In genomic region chr15:91228890-91229289, GRCh38 we compare ENCODE assay signal across 18 cellular contexts.
DNase-seq lines count a peak whose midpoint lies in the region; ATAC-seq and TF ChIP-seq lines count a peak whose summit lies in the region.
"Had no signal": no experiment of that assay in that cellular context is flagged by ENCODE, and none has a peak within 500 bp of the region (broad histone marks: within the 10 kb centered on the region; RNA-seq: fewer than 3 reads in every experiment).

No MANE protein-coding gene starts in this region.

- H3K36me3 ChIP-seq in hepatocyte (replicated peaks; ENCODE audit: insufficient read depth, low read depth) = no peaks in the 10 kb centered on the region
- H3K36me3 ChIP-seq in right lobe of liver = no peaks in the 10 kb centered on the region
- H3K36me3 ChIP-seq in HAP-1 (replicated peaks) = no peaks in the 10 kb centered on the region
- H3K36me3 ChIP-seq: BLaER1 treated with 17β-estradiol and CSF1 and Interleukin-3, amounts not matched to agents 10 nM and 100 nM had no signal

- H3K27me3 ChIP-seq in hepatocyte (no peaks in the 10 kb centered on the region), right lobe of liver (no peaks in the 10 kb centered on the region), HAP-1 (ENCODE audit: low read depth) (peaks cover 2% of the 10 kb centered on the region; the same call in 1 of the 2 replicates)
- H3K27me3 ChIP-seq: BLaER1 treated with 17β-estradiol and CSF1 and Interleukin-3, amounts not matched to agents 10 nM and 100 nM had no signal

- no peaks in the 10 kb centered on the region for H3K4me1 ChIP-seq in hepatocyte (ENCODE audit: insufficient read depth)
- H3K4me1 ChIP-seq in right lobe of liver = peaks cover 0 to 6% (median 0%) of the 10 kb centered on the region in 4 donors
- no peaks in the 10 kb centered on the region for H3K4me1 ChIP-seq in HAP-1
- H3K4me1 ChIP-seq: A549; BLaER1 treated with 17β-estradiol and CSF1 and Interleukin-3, amounts not matched to agents 10 nM and 100 nM had no signal

- 81% methylated on average over 9 of the region's 9 CpGs for WGBS in hepatocyte (ENCODE audit: low lambda C conversion rate, missing lambda C conversion rate)
- WGBS in right lobe of liver (ENCODE audit: insufficient coverage, low coverage, low lambda C conversion rate, missing lambda C conversion rate) = 32% methylated on average over 5 of the region's 9 CpGs

- no peak overlapping the region for H2AFZ ChIP-seq in hepatocyte
- H2AFZ ChIP-seq: GM23248 had no signal

- H3K9me3 ChIP-seq in hepatocyte (ENCODE audit: low read depth) (no peaks in the 10 kb centered on the region), right lobe of liver (no peaks in the 10 kb centered on the region), HAP-1 (no peaks in the 10 kb centered on the region)
- H3K9me3 ChIP-seq: A549 had no signal

- H3K79me2 ChIP-seq in hepatocyte = no peaks in the 10 kb centered on the region

- DNase-seq in Right ventricle myocardium inferior (ENCODE audit: missing footprints) (no peak), cardiac septum (ENCODE audit: low spot score) (no peak), NCI-H69 (lab: John Stamatoyannopoulos, UW) (peak; percentile 6), hepatocyte (ENCODE audit: low spot score) (peak; percentile 21), right lobe of liver (peak in 2 of 3 donors; percentile 62 to 65), Ammon's horn (ENCODE audit: low spot score) (no peak), HAP-1 (ENCODE audit: low spot score in 2 of 2) (no peak)
- DNase-seq: AML-193; Calu3; CD8-positive, alpha-beta T cell; DMS79 treated with DMSO at 0.1 percent for 48 hours; GM23248; HCEC 1CT had no signal

- ATAC-seq in Right ventricle myocardium inferior (peak; percentile 36), right lobe of liver (peak; percentile 69 to 90 (median 81))
- ATAC-seq: A549; CD8-positive, alpha-beta T cell; GM12878 had no signal

- no peaks in the 10 kb centered on the region for H3K9me2 ChIP-seq in hepatocyte (replicated peaks; ENCODE audit: insufficient read depth)

- H3K4me2 ChIP-seq in hepatocyte = no peak overlapping the region
- H3K4me2 ChIP-seq: A549; BLaER1 treated with 17β-estradiol and CSF1 and Interleukin-3, amounts not matched to agents 10 nM and 100 nM had no signal

- no peaks in the 10 kb centered on the region for H4K20me1 ChIP-seq in hepatocyte (ENCODE audit: insufficient read depth, poor library complexity, severe bottlenecking)
- H4K20me1 ChIP-seq: BLaER1 treated with 17β-estradiol and CSF1 and Interleukin-3, amounts not matched to agents 10 nM and 100 nM had no signal

- TF ChIP-seq CTCF in hepatocyte (IDR thresholded peaks at IDR 0.05; ENCODE audit: poor library complexity) (no peak), right lobe of liver (IDR thresholded peaks at IDR 0.05) (no peak)

- no peak for TF ChIP-seq POLR2A in right lobe of liver (IDR thresholded peaks at IDR 0.05)

- H3K27ac ChIP-seq in hepatocyte (peak overlapping the region; percentile 23), right lobe of liver (no peak overlapping the region)
- H3K27ac ChIP-seq: 22Rv1; A549; BLaER1 treated with 17β-estradiol and CSF1 and Interleukin-3, amounts not matched to agents 10 nM and 100 nM; GM23248; HL-60 had no signal

- H3K4me3 ChIP-seq in hepatocyte (no peak overlapping the region), right lobe of liver (no peak overlapping the region), HAP-1 (no peak overlapping the region)
- H3K4me3 ChIP-seq: A549; BLaER1 treated with 17β-estradiol and CSF1 and Interleukin-3, amounts not matched to agents 10 nM and 100 nM; GM12878; GM23248 had no signal

- intact Hi-C loops in Right ventricle myocardium inferior (cut with DNase I) = loop anchor here (5.0 kb wide), 1 partner anchor 127 kb away; the partner anchor contains the start of gene SV2B
- intact Hi-C loops in cardiac septum (cut with DNase I) = no loop called here
- intact Hi-C loops in right lobe of liver (cut with DNase I) = loop anchor here in 1 of 2 donors (5.0 kb wide), 1 partner anchor 172 kb away; no protein-coding TSS in a partner anchor

- in situ Hi-C loops in HAP-1 (cut with MboI; ENCODE audit: low sequenced_read_pairs) = loop anchor here (25.0 kb wide), 1 partner anchor 592 kb away; no protein-coding TSS in a partner anchor

Comparison
In these comparisons a context has a peak if more than half of its experiments do, and no peak if none do; other contexts are left out.
1. DNase-seq: peak in NCI-H69 (single experiment), hepatocyte (single experiment) and right lobe of liver (2 of 3); none in Right ventricle myocardium inferior (single experiment), cardiac septum (single experiment), Ammon's horn (single experiment) and HAP-1 (0 of 2).